9 cellular contexts compared by ENCODE assay signal in the genomic region with DNA sequence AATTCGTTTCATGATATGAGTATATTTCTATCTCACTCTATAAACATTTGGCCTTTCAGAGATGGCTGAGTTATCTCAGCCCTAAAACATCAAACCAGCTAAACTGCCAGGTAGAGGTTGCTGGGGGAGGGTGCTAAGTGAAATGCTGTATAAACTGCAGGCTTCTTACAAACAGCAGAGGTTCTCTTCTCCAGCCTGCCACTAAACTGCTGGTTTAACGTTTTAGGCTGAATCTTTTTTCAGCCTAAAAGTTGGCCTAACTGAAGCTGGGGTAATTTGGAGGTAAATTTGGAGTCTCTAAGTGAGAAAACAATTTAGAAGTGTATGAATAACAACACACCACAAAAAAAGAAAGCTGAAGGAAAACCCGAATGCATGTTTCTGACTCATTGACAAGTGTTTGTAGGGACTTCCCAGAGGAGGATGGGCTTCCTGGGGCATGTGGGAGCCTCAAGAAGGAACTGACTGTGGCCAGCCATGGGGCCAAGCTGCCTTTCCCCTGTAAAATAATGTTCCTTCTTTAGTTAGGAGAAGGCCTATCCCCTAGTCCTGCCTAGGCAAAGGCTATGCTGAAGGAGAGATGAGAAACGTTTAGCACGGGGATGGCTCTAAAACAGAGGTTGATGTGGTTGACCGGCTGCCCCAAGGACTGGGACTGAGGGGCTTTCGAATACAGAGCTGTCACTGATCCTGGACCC. TPM values are rescaled to one million over a fixed set of nuclear protein-coding genes. Genes with fewer than 3 reads are reported as not detected.
DNase-seq lines count a peak whose midpoint lies in the region; ATAC-seq and TF ChIP-seq lines count a peak whose summit lies in the region.
"Had no signal": no experiment of that assay in that cellular context is flagged by ENCODE, and none has a peak within 500 bp of the region (broad histone marks: within the 10 kb centered on the region; RNA-seq: fewer than 3 reads in every experiment).

No MANE protein-coding gene starts in this region.

- ATAC-seq in GM19397 (IDR thresholded peaks at IDR 0.05; ENCODE audit: unreplicated experiment) (peak; percentile 48), HG03571 (IDR thresholded peaks at IDR 0.05; ENCODE audit: unreplicated experiment) (peak; percentile 30)
- peak; percentile 85 to 87 for ATAC-seq in activated T-cell treated with anti-CD3 and anti-CD28 coated beads, Interleukin-2, amount 50 U/mL, for 72 hours (replicated peaks in 1 of 2)
- ATAC-seq in naive thymus-derived CD8-positive, alpha-beta T cell, result peak; percentile 71 to 75

- H3K4me3 ChIP-seq in AG04450 (ENCODE audit: low read depth, low read length) (no peak overlapping the region), ascending aorta (no peak overlapping the region)
- H3K4me3 ChIP-seq: cardiac muscle cell had no signal

- H3K27me3 Mint-ChIP-seq in activated T-cell treated with anti-CD3 and anti-CD28 coated beads, Interleukin-2, amount 50 U/mL, for 72 hours (ENCODE audit: low read depth), result no peaks in the 10 kb centered on the region
- no peaks in the 10 kb centered on the region for H3K27me3 Mint-ChIP-seq in naive thymus-derived CD8-positive, alpha-beta T cell

- H3K27ac ChIP-seq in AG04450 (ENCODE audit: low read depth, low read length) (peak overlapping the region; percentile 94), ascending aorta (no peak overlapping the region)
- H3K27ac ChIP-seq: cardiac muscle cell had no signal

- peak overlapping the region; percentile 67 to 76 for H3K4me3 Mint-ChIP-seq in activated T-cell treated with anti-CD3 and anti-CD28 coated beads, Interleukin-2, amount 50 U/mL, for 72 hours
- peak overlapping the region in 6 of 10 donors; percentile 8 to 62 (median 36) for H3K4me3 Mint-ChIP-seq in naive thymus-derived CD8-positive, alpha-beta T cell

- H3K27ac Mint-ChIP-seq in activated T-cell treated with anti-CD3 and anti-CD28 coated beads, Interleukin-2, amount 50 U/mL, for 72 hours, result peak overlapping the region; percentile 98
- H3K27ac Mint-ChIP-seq in naive thymus-derived CD8-positive, alpha-beta T cell, result peak overlapping the region; percentile 20 to 96 (median 82)

- CTCF ChIA-PET in AG04450 (lab: Charles Lee), result interaction anchor here (1.5 to 4.6 kb wide), 2 partner anchors 11 to 19 kb away, joined by 7 to 24 read pairs; no protein-coding TSS in a partner anchor

- intact Hi-C loops in ascending aorta (cut with DNase I), result no loop called here

- TF ChIP-seq CTCF in AG04450 (IDR thresholded peaks at IDR 0.05; ENCODE audit: low read depth, low read length) (no peak), ascending aorta (IDR thresholded peaks at IDR 0.05) (no peak)

- H3K27me3 ChIP-seq in AG04450 (ENCODE audit: control insufficient read depth, insufficient read depth, low read length), result no peaks in the 10 kb centered on the region
- H3K27me3 ChIP-seq in ascending aorta, result no peaks in the 10 kb centered on the region
- H3K27me3 ChIP-seq: cardiac muscle cell had no signal

- POLR2A ChIA-PET in AG04450 (lab: Yijun Ruan, JAX), result interaction anchor here (1.6 kb wide), 1 partner anchor 333 kb away, joined by 3 read pairs; no protein-coding TSS in a partner anchor
- POLR2A ChIA-PET in naive thymus-derived CD8-positive, alpha-beta T cell (lab: Charles Lee), result interaction anchor here (1.1 kb wide), 1 partner anchor 316 kb away, joined by 3 read pairs; the partner anchor contains the start of gene RMI1

- peaks cover 2 to 3% of the 10 kb centered on the region in 2 donors for H3K36me3 Mint-ChIP-seq in activated T-cell treated with anti-CD3 and anti-CD28 coated beads, Interleukin-2, amount 50 U/mL, for 72 hours (ENCODE audit: insufficient read depth in 2 of 2)
- no peaks in the 10 kb centered on the region for H3K36me3 Mint-ChIP-seq in naive thymus-derived CD8-positive, alpha-beta T cell

- H3K9me3 ChIP-seq in AG04450 (ENCODE audit: control insufficient read depth, insufficient read depth, low read length), result no peaks in the 10 kb centered on the region
- H3K9me3 ChIP-seq in ascending aorta, result no peaks in the 10 kb centered on the region

- peaks cover 2 to 5% of the 10 kb centered on the region in 2 donors for H3K9me3 Mint-ChIP-seq in activated T-cell treated with anti-CD3 and anti-CD28 coated beads, Interleukin-2, amount 50 U/mL, for 72 hours
- H3K9me3 Mint-ChIP-seq in naive thymus-derived CD8-positive, alpha-beta T cell, result no peaks in the 10 kb centered on the region

- H3K36me3 ChIP-seq in ascending aorta, result no peaks in the 10 kb centered on the region
- H3K36me3 ChIP-seq: cardiac muscle cell had no signal

- no peaks in the 10 kb centered on the region for H3K4me1 ChIP-seq in ascending aorta

- DNase-seq in AG04450 (ENCODE audit: low read depth, low spot score) (peak; percentile 49), NCI-H146 (lab: John Stamatoyannopoulos, UW) (no peak), ascending aorta (ENCODE audit: low spot score in 2 of 2) (no peak), putamen (ENCODE audit: low spot score) (no peak)
- DNase-seq in activated T-cell treated with anti-CD3 and anti-CD28 coated beads, Interleukin-2, amount 50 U/mL, for 72 hours, result peak; percentile 69 to 83
- DNase-seq in naive thymus-derived CD8-positive, alpha-beta T cell, result peak in 2 of 10 donors; percentile 2 to 27

- H3K4me1 Mint-ChIP-seq in activated T-cell treated with anti-CD3 and anti-CD28 coated beads, Interleukin-2, amount 50 U/mL, for 72 hours (ENCODE audit: low read depth), result peaks cover 59% of the 10 kb centered on the region
- peaks cover 30 to 54% (median 46%) of the 10 kb centered on the region in 4 donors for H3K4me1 Mint-ChIP-seq in naive thymus-derived CD8-positive, alpha-beta T cell

RNA-seq across cellular contexts. Expression of gene SLC28A3, which starts 44.3 kb away (rescaled TPM):
- 0.73 and 0.74 TPM in 2 replicates for polyA plus RNA-seq in AG04450 (2011; rRNA removed)
- 0.41 and 0.56 TPM in 2 replicates for polyA minus RNA-seq in AG04450 (2011; rRNA and poly(A)+ RNA removed)
- total RNA-seq in activated T-cell treated with anti-CD3 and anti-CD28 coated beads, Interleukin-2, amount 50 U/mL, for 72 hours, result 1 to 10 TPM; 1.5 to 1.7 TPM
- total RNA-seq in naive thymus-derived CD8-positive, alpha-beta T cell, result not detected
- polyA plus RNA-seq in naive thymus-derived CD8-positive, alpha-beta T cell, result not detected
- not detected for total RNA-seq in ascending aorta

Comparison
In these comparisons a context has a peak if more than half of its experiments do, and no peak if none do; other contexts are left out.
1. DNase-seq: peak in AG04450 (single experiment) and activated T-cell treated with anti-CD3 and anti-CD28 coated beads, Interleukin-2, amount 50 U/mL, for 72 hours (2 of 2); none in NCI-H146 (single experiment), ascending aorta (0 of 2) and putamen (single experiment).
2. ATAC-seq: peak in every context shown above with its lines; median percentile 86 in activated T-cell treated with anti-CD3 and anti-CD28 coated beads, Interleukin-2, amount 50 U/mL, for 72 hours; 73 in naive thymus-derived CD8-positive, alpha-beta T cell; 48 in GM19397; 30 in HG03571.